1 cellular context compared by ENCODE assay signal in the genomic region with DNA sequence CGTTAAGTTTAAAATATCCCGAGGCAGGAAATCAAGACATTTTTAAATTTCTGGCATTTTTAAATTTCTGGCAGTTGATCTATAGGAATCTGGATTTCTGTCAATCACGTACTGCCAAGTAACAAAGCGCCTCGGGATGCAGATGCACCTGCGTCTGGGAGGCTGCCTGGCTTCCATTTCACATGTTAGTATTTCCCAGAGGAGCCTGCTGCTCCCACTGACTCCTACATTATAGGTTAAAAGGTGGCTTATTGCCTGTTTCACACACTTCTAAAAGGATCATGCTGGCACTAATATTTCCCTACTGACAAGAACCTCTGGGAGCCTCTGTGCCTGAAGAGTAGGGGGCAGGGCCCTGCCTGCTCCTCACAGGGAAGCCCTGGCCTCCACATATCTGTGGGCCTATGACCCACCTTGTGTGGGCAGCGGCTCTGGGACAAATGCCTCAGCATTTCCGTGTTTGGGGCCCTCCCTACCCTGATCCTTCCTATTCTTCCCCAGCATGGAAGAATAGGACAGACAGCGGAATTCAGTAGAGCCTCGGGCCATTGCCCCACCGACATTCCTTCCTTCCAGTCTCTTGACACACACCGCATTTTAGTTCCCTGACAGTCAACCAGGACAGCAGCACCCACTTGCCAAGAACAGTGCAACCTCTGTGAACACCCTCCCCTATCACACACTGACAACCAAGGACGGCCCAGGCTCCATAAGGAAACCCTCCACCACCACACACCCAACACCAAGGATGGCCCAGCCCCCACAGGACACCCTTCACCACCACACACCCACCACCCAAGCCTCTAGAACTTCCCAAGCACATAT.
TF ChIP-seq lines count a peak whose summit lies in the region.

No MANE protein-coding gene starts in this region.

TF ChIP-seq in GM12878, 131 proteins besides CTCF, POLR2A, EP300 and RAD21:
- TF ChIP-seq MTA2 (IDR thresholded peaks at IDR 0.05; ENCODE audit: low read depth) (no peak), STAT3 (IDR thresholded peaks at IDR 0.05; ENCODE audit: low read depth, low read length) (no peak), SRF (IDR thresholded peaks at IDR 0.05; ENCODE audit: low read depth in 2 of 2, low read length in 2 of 2) (no peak), MEF2A (IDR thresholded peaks at IDR 0.05; ENCODE audit: insufficient read depth, low read depth, low read length) (no peak), ZNF622 (IDR thresholded peaks at IDR 0.05) (no peak), USF1 (IDR thresholded peaks at IDR 0.05; ENCODE audit: borderline replicate concordance, extremely low read length, insufficient read depth, low read depth, low read length) (no peak), HCFC1 (IDR thresholded peaks at IDR 0.05; ENCODE audit: low read length) (no peak), SMAD5 (IDR thresholded peaks at IDR 0.05; ENCODE audit: low read depth) (no peak), GATAD2B (conservative IDR thresholded peaks at IDR 0.05; ENCODE audit: low read depth) (no peak), RUNX3 (IDR thresholded peaks at IDR 0.05; ENCODE audit: low read length) (no peak), BCL11A (IDR thresholded peaks at IDR 0.05; ENCODE audit: low read depth, low read length) (no peak), HDAC6 (IDR thresholded peaks at IDR 0.05; ENCODE audit: unreplicated experiment) (no peak), POLR2AphosphoS2 (IDR thresholded peaks at IDR 0.05; ENCODE audit: low read depth, low read length) (no peak)
- TF ChIP-seq, protein P1, sequence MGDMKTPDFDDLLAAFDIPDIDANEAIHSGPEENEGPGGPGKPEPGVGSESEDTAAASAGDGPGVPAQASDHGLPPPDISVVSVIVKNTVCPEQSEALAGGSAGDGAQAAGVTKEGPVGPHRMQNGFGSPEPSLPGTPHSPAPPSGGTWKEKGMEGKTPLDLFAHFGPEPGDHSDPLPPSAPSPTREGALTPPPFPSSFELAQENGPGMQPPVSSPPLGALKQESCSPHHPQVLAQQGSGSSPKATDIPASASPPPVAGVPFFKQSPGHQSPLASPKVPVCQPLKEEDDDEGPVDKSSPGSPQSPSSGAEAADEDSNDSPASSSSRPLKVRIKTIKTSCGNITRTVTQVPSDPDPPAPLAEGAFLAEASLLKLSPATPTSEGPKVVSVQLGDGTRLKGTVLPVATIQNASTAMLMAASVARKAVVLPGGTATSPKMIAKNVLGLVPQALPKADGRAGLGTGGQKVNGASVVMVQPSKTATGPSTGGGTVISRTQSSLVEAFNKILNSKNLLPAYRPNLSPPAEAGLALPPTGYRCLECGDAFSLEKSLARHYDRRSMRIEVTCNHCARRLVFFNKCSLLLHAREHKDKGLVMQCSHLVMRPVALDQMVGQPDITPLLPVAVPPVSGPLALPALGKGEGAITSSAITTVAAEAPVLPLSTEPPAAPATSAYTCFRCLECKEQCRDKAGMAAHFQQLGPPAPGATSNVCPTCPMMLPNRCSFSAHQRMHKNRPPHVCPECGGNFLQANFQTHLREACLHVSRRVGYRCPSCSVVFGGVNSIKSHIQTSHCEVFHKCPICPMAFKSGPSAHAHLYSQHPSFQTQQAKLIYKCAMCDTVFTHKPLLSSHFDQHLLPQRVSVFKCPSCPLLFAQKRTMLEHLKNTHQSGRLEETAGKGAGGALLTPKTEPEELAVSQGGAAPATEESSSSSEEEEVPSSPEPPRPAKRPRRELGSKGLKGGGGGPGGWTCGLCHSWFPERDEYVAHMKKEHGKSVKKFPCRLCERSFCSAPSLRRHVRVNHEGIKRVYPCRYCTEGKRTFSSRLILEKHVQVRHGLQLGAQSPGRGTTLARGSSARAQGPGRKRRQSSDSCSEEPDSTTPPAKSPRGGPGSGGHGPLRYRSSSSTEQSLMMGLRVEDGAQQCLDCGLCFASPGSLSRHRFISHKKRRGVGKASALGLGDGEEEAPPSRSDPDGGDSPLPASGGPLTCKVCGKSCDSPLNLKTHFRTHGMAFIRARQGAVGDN (IDR thresholded peaks at IDR 0.05) = no peak
- TF ChIP-seq, protein P2, sequence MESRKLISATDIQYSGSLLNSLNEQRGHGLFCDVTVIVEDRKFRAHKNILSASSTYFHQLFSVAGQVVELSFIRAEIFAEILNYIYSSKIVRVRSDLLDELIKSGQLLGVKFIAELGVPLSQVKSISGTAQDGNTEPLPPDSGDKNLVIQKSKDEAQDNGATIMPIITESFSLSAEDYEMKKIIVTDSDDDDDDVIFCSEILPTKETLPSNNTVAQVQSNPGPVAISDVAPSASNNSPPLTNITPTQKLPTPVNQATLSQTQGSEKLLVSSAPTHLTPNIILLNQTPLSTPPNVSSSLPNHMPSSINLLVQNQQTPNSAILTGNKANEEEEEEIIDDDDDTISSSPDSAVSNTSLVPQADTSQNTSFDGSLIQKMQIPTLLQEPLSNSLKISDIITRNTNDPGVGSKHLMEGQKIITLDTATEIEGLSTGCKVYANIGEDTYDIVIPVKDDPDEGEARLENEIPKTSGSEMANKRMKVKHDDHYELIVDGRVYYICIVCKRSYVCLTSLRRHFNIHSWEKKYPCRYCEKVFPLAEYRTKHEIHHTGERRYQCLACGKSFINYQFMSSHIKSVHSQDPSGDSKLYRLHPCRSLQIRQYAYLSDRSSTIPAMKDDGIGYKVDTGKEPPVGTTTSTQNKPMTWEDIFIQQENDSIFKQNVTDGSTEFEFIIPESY (IDR thresholded peaks at IDR 0.05) = no peak
